Comparison of ENCODE assay signal across 11 cellular contexts in the genomic region with DNA sequence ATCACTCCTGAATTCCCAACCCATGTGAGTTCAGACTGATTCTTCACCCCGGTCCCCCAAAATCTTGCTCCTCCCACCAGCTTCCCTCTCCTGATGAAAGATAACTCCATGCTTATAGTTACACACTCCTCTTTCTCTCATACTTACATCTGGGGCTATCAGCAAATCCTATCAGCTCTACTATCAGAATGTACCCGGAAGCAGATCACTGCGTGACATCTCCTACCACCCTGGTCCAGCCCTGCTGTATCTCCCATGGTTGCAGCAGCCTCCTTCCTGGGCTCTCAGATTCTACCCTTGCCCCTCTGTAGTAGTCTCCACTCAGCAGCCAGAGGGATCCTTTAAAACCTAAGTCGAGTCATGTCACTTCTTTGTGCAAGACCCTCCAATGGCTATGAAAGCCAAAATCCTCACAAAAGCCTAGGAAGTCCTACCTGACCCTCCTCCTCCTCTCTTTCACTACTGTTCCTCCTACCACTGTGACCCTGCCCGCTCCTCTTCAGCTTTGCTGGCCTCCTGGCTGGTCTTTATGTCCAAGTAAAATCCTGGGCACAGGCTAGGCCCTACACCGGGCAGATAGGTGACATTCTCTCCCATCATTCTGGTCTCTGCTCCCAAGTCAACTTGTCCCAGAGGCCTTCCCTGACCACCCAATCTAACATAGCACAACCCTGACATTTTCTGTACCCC. TPM values are rescaled to one million over a fixed set of nuclear protein-coding genes. Genes with fewer than 3 reads are reported as not detected.
DNase-seq lines count a peak whose midpoint lies in the region; ATAC-seq and TF ChIP-seq lines count a peak whose summit lies in the region.
"Had no signal": no experiment of that assay in that cellular context is flagged by ENCODE, and none has a peak within 500 bp of the region (broad histone marks: within the 10 kb centered on the region; RNA-seq: fewer than 3 reads in every experiment).

No MANE protein-coding gene starts in this region.

- DNase-seq in activated naive CD4-positive, alpha-beta T cell treated with anti-CD3 and anti-CD28 coated beads, Interleukin-2, amount 10 ng/mL, durations not matched to agents 7 days and 5 days: no peak
- DNase-seq in breast epithelium (ENCODE audit: low spot score in 2 of 2) (no peak), tibial artery (no peak), hippocampal formation (lab: John Stamatoyannopoulos, UW) (no peak), foreskin melanocyte (no peak)
- no peak for DNase-seq in naive thymus-derived CD4-positive, alpha-beta T cell
- DNase-seq: NCI-H2029 treated with DMSO at 0.1 percent for 48 hours had no signal

- ATAC-seq in naive thymus-derived CD4-positive, alpha-beta T cell: no peak
- no peak for ATAC-seq in HG02623 (IDR thresholded peaks at IDR 0.05; ENCODE audit: unreplicated experiment)

- peak overlapping the region; percentile 1 for H3K4me3 Mint-ChIP-seq in activated naive CD4-positive, alpha-beta T cell treated with anti-CD3 and anti-CD28 coated beads, Interleukin-2, amount 50 U/mL, for 24 hours
- no peak overlapping the region for H3K4me3 Mint-ChIP-seq in activated naive CD4-positive, alpha-beta T cell treated with anti-CD3 and anti-CD28 coated beads, Interleukin-2, amount 10 ng/mL, durations not matched to agents 7 days and 5 days
- peak overlapping the region in 1 of 10 donors; percentile 70 for H3K4me3 Mint-ChIP-seq in naive thymus-derived CD4-positive, alpha-beta T cell

- H3K4me1 ChIP-seq in breast epithelium (peaks cover 0 to 7% of the 10 kb centered on the region in 2 donors), tibial artery (peaks cover 0 to 39% (median 30%) of the 10 kb centered on the region in 4 donors)
- H3K4me1 ChIP-seq in naive thymus-derived CD4-positive, alpha-beta T cell (ENCODE audit: control insufficient read depth in 2 of 2, insufficient read depth in 2 of 2, low read length in 2 of 2): peaks cover 21 to 30% of the 10 kb centered on the region in 2 donors

- H3K27ac Mint-ChIP-seq in activated naive CD4-positive, alpha-beta T cell treated with anti-CD3 and anti-CD28 coated beads, Interleukin-2, amount 50 U/mL, for 24 hours: peak overlapping the region; percentile 64
- no peak overlapping the region for H3K27ac Mint-ChIP-seq in activated naive CD4-positive, alpha-beta T cell treated with anti-CD3 and anti-CD28 coated beads, Interleukin-2, amount 10 ng/mL, durations not matched to agents 7 days and 5 days
- H3K27ac Mint-ChIP-seq in naive thymus-derived CD4-positive, alpha-beta T cell: peak overlapping the region; percentile 28 to 92 (median 89)

- no peaks in the 10 kb centered on the region for H3K9me3 Mint-ChIP-seq in activated naive CD4-positive, alpha-beta T cell treated with anti-CD3 and anti-CD28 coated beads, Interleukin-2, amount 50 U/mL, for 24 hours
- peaks cover 2% of the 10 kb centered on the region for H3K9me3 Mint-ChIP-seq in activated naive CD4-positive, alpha-beta T cell treated with anti-CD3 and anti-CD28 coated beads, Interleukin-2, amount 10 ng/mL, durations not matched to agents 7 days and 5 days
- peaks cover 0 to 5% (median 0%) of the 10 kb centered on the region in 11 donors for H3K9me3 Mint-ChIP-seq in naive thymus-derived CD4-positive, alpha-beta T cell

- H3K4me3 ChIP-seq in breast epithelium (no peak overlapping the region), tibial artery (no peak overlapping the region)
- no peak overlapping the region for H3K4me3 ChIP-seq in naive thymus-derived CD4-positive, alpha-beta T cell (ENCODE audit: low read length)
- H3K4me3 ChIP-seq: SJSA1 had no signal

- CTCF ChIA-PET in activated naive CD4-positive, alpha-beta T cell treated with anti-CD3 and anti-CD28 coated beads, Interleukin-2, amount 10 ng/mL, durations not matched to agents 7 days and 5 days (lab: Charles Lee): interaction anchor here (0.6 to 4.2 kb wide), 3 partner anchors 14 to 44 kb away, joined by 3 to 16 read pairs (median 3); no protein-coding TSS in a partner anchor
- CTCF ChIA-PET in naive thymus-derived CD4-positive, alpha-beta T cell (lab: Charles Lee): interaction anchor here (1.4 kb wide), 1 partner anchor 29 kb away, joined by 3 read pairs; no protein-coding TSS in a partner anchor

- no peaks in the 10 kb centered on the region for H3K36me3 ChIP-seq in breast epithelium
- no peaks in the 10 kb centered on the region for H3K36me3 ChIP-seq in naive thymus-derived CD4-positive, alpha-beta T cell (ENCODE audit: control insufficient read depth in 2 of 3, insufficient read depth in 3 of 3, low read length in 3 of 3)
- H3K36me3 ChIP-seq in tibial artery: no peaks in the 10 kb centered on the region
- H3K36me3 ChIP-seq: SJSA1 had no signal

- no peak for TF ChIP-seq CTCF in breast epithelium (IDR thresholded peaks at IDR 0.05)
- no peak for TF ChIP-seq CTCF in tibial artery (IDR thresholded peaks at IDR 0.05)

- no peaks in the 10 kb centered on the region for H3K36me3 Mint-ChIP-seq in activated naive CD4-positive, alpha-beta T cell treated with anti-CD3 and anti-CD28 coated beads, Interleukin-2, amount 50 U/mL, for 24 hours
- H3K36me3 Mint-ChIP-seq in activated naive CD4-positive, alpha-beta T cell treated with anti-CD3 and anti-CD28 coated beads, Interleukin-2, amount 10 ng/mL, durations not matched to agents 7 days and 5 days: peaks cover 4% of the 10 kb centered on the region
- H3K36me3 Mint-ChIP-seq in naive thymus-derived CD4-positive, alpha-beta T cell: peaks cover 0 to 14% (median 0%) of the 10 kb centered on the region in 5 donors

- no peaks in the 10 kb centered on the region for H3K27me3 Mint-ChIP-seq in activated naive CD4-positive, alpha-beta T cell treated with anti-CD3 and anti-CD28 coated beads, Interleukin-2, amount 50 U/mL, for 24 hours
- H3K27me3 Mint-ChIP-seq in activated naive CD4-positive, alpha-beta T cell treated with anti-CD3 and anti-CD28 coated beads, Interleukin-2, amount 10 ng/mL, durations not matched to agents 7 days and 5 days: peaks cover 27% of the 10 kb centered on the region
- no peaks in the 10 kb centered on the region for H3K27me3 Mint-ChIP-seq in naive thymus-derived CD4-positive, alpha-beta T cell

- POLR2A ChIA-PET in naive thymus-derived CD4-positive, alpha-beta T cell (lab: Charles Lee): no interaction called here

- peaks cover 44% of the 10 kb centered on the region for H3K4me1 Mint-ChIP-seq in activated naive CD4-positive, alpha-beta T cell treated with anti-CD3 and anti-CD28 coated beads, Interleukin-2, amount 50 U/mL, for 24 hours
- H3K4me1 Mint-ChIP-seq in activated naive CD4-positive, alpha-beta T cell treated with anti-CD3 and anti-CD28 coated beads, Interleukin-2, amount 10 ng/mL, durations not matched to agents 7 days and 5 days: peaks cover 51% of the 10 kb centered on the region
- peaks cover 24 to 55% (median 35%) of the 10 kb centered on the region in 7 donors for H3K4me1 Mint-ChIP-seq in naive thymus-derived CD4-positive, alpha-beta T cell

- H3K27ac ChIP-seq in breast epithelium (peak overlapping the region; percentile 93 to 98), tibial artery (peak overlapping the region; percentile 91 to 93)
- peak overlapping the region; percentile 63 for H3K27ac ChIP-seq in naive thymus-derived CD4-positive, alpha-beta T cell (ENCODE audit: low read depth, low read length)
- H3K27ac ChIP-seq: SJSA1 had no signal

- TF ChIP-seq POLR2A in breast epithelium (IDR thresholded peaks at IDR 0.05): no peak

- H3K27me3 ChIP-seq in breast epithelium (no peaks in the 10 kb centered on the region), tibial artery (no peaks in the 10 kb centered on the region)
- H3K27me3 ChIP-seq in naive thymus-derived CD4-positive, alpha-beta T cell (ENCODE audit: control insufficient read depth in 2 of 2, insufficient read depth in 2 of 2, low read length in 2 of 2): no peaks in the 10 kb centered on the region
- H3K27me3 ChIP-seq: SJSA1 had no signal

- no peaks in the 10 kb centered on the region for H3K9me3 ChIP-seq in breast epithelium
- no peaks in the 10 kb centered on the region for H3K9me3 ChIP-seq in naive thymus-derived CD4-positive, alpha-beta T cell (ENCODE audit: control insufficient read depth in 2 of 3, low read length in 3 of 3)
- H3K9me3 ChIP-seq in tibial artery: no peaks in the 10 kb centered on the region
- H3K9me3 ChIP-seq: SJSA1 had no signal

- intact Hi-C loops in breast epithelium (cut with DNase I; ENCODE audit: low total_unique reads): no loop called here
- intact Hi-C loops in naive thymus-derived CD4-positive, alpha-beta T cell (cut with micrococcal nuclease): no loop called here
- intact Hi-C loops in tibial artery (cut with DNase I; ENCODE audit: low total_unique reads): loop anchor here (2.0 kb wide), 1 partner anchor 21 kb away; no protein-coding TSS in a partner anchor

RNA-seq across cellular contexts. Expression of gene XIRP1, which starts 16.2 kb away (rescaled TPM):
- under 1 TPM in 1 of 3 donors, not detected in 2; 0.44 TPM for total RNA-seq in breast epithelium
- under 1 TPM in 1 of 5 experiments, not detected in 4; 0.07 TPM for total RNA-seq in naive thymus-derived CD4-positive, alpha-beta T cell
- not detected for polyA plus RNA-seq in naive thymus-derived CD4-positive, alpha-beta T cell
- total RNA-seq: HT1080 had no signal

RNA-seq across cellular contexts. Expression of gene CSRNP1, which starts 22.8 kb away (rescaled TPM):
- total RNA-seq in breast epithelium: 100 to 1,000 TPM in 1 of 3 donors, 10 to 100 TPM in 2; 30.2 to 112 (median 59.0) TPM
- 100 to 1,000 TPM in 2 of 5 experiments, 10 to 100 TPM in 3; 13.7 to 319 (median 22.9) TPM for total RNA-seq in naive thymus-derived CD4-positive, alpha-beta T cell
- 10 to 100 TPM in 1 of 2 donors, 1 to 10 TPM in 1; 9.8 to 12.1 TPM for polyA plus RNA-seq in naive thymus-derived CD4-positive, alpha-beta T cell
